In the genomic region with DNA sequence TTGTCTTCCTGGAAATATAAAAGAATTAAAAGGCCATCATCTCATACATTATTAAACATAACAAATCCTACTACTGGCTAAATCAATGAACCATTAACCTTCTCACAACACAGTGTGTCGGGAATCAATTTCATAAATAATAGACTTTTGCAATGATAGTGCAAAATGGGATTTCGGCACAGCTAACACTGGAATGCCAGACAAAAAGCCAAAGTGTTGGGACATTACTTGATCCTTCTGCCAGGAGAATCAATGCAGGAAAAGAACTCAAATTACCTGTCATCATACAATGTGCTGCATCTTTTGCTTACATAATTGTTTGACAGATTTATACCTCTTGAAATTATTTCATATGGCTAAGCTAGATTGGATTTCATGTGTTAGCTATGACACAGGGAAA, we compare ENCODE assay signal across 9 cellular contexts.
"Had no signal": no experiment of that assay in that cellular context is flagged by ENCODE, and none has a peak within 500 bp of the region (broad histone marks: within the 10 kb centered on the region; RNA-seq: fewer than 3 reads in every experiment).

No MANE protein-coding gene starts in this region.

- ATAC-seq: GM23338, HCT116 had no signal

- H3K4me1 Mint-ChIP-seq: H9 had no signal

- H3K4me3 ChIP-seq: GM23248, GM23338, HAP-1 had no signal

- H3K27ac Mint-ChIP-seq: GM23338, H9, HFFc6 had no signal

- DNase-seq: GM23248, GOT3, H7, H9, HCEC 1CT, HFFc6 had no signal

- H3K4me3 Mint-ChIP-seq: GM23338, H9, HFFc6 had no signal

- H3K9me3 Mint-ChIP-seq: HFFc6 had no signal
